8 cellular contexts compared by ENCODE assay signal in the genomic region with DNA sequence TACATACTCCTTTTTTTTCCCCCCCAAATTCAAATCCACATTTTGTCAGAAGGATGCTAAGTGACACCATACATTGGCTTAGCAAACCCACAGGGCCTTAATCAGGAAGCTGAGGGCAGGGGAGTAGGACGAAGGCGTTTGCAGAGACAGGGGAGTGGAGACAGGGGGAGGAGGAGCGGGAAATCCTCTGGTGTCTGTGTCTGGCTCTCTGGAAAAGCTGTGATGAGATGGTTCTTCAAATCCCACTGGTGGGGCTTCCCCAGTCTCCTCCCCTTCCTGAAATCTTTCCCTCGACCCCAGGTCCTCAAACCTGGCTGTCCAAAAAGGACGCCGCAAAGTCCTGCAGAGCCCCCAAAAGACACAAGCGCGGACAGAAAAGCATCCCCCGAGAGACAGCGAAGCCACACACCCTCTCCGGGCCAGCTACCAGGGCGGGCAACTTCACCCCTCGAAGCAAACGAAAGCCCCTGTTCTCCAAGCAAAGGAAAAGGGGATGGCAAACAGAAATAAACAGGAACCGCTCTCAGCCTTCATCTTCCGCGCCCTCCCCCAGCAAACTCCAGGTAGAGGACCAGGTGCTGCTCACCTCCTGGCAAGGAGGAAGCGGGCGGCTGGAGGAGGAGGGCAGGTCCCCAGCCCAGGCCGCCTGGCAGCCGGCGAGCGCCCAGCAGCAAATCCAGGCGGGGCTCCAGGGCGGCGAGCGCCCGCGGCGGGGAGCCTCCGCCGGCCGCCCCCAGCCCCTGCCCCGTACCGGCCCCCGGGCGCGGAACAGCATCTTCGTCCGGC. TPM values are rescaled to one million over a fixed set of nuclear protein-coding genes. Genes with fewer than 3 reads are reported as not detected.
DNase-seq lines count a peak whose midpoint lies in the region; ATAC-seq and TF ChIP-seq lines count a peak whose summit lies in the region.

No MANE protein-coding gene starts in this region.

- peak overlapping the region; percentile 61 for H3K4me3 ChIP-seq in osteoblast (ENCODE audit: insufficient read depth, low read length)

- H3K36me3 Mint-ChIP-seq in activated T-cell treated with anti-CD3 and anti-CD28 coated beads, Interleukin-2, amount 50 U/mL, for 72 hours (ENCODE audit: insufficient read depth in 2 of 2), result peaks cover 0 to 2% of the 10 kb centered on the region in 2 donors

- TF ChIP-seq CTCF in osteoblast (IDR thresholded peaks at IDR 0.05; ENCODE audit: extremely low read depth, low read depth, low read length), result no peak

- no peaks in the 10 kb centered on the region for H3K4me1 ChIP-seq in osteoblast (ENCODE audit: insufficient read depth, low read length)

- peak; percentile 33 to 37 for ATAC-seq in activated CD4-positive, CD25-positive, alpha-beta regulatory T cell treated with anti-CD3 and anti-CD28 coated beads, Interleukin-2, amount 50 U/mL, for 24 hours
- peak; percentile 38 for ATAC-seq in HG02571 (IDR thresholded peaks at IDR 0.05; ENCODE audit: unreplicated experiment)
- ATAC-seq in activated T-cell treated with anti-CD3 and anti-CD28 coated beads, Interleukin-2, amount 50 U/mL, for 72 hours (replicated peaks in 1 of 2), result peak; percentile 56 to 64

- no peak for DNase-seq in activated CD4-positive, CD25-positive, alpha-beta regulatory T cell (lab: John Stamatoyannopoulos, UW)
- DNase-seq in NCI-H146 treated with DMSO at 0.1 percent for 48 hours (lab: John Stamatoyannopoulos, UW; ENCODE audit: unreplicated experiment) (peak; percentile 32), glomerular visceral epithelial cell (ENCODE audit: extremely low spot score) (peak; percentile 11), osteoblast (ENCODE audit: insufficient read length, low spot score, missing footprints) (peak; percentile 14), HCEC 1CT (no peak)
- DNase-seq in activated T-cell treated with anti-CD3 and anti-CD28 coated beads, Interleukin-2, amount 50 U/mL, for 72 hours, result peak; percentile 1 to 8

- H3K27me3 Mint-ChIP-seq in activated T-cell treated with anti-CD3 and anti-CD28 coated beads, Interleukin-2, amount 50 U/mL, for 72 hours (ENCODE audit: low read depth), result peaks cover 9% of the 10 kb centered on the region

- peak overlapping the region; percentile 21 for H3K27ac Mint-ChIP-seq in activated T-cell treated with anti-CD3 and anti-CD28 coated beads, Interleukin-2, amount 50 U/mL, for 72 hours

- H3K9me3 ChIP-seq in osteoblast (ENCODE audit: low read depth, low read length), result no peaks in the 10 kb centered on the region

- no peaks in the 10 kb centered on the region for H3K9me3 Mint-ChIP-seq in activated T-cell treated with anti-CD3 and anti-CD28 coated beads, Interleukin-2, amount 50 U/mL, for 72 hours

- peaks cover 16% of the 10 kb centered on the region for H3K4me1 Mint-ChIP-seq in activated T-cell treated with anti-CD3 and anti-CD28 coated beads, Interleukin-2, amount 50 U/mL, for 72 hours (ENCODE audit: low read depth)

- no peaks in the 10 kb centered on the region for H3K79me2 ChIP-seq in osteoblast (ENCODE audit: insufficient read depth, low read length)

- peak overlapping the region; percentile 63 for H2AFZ ChIP-seq in osteoblast (ENCODE audit: low read length)

- H3K36me3 ChIP-seq in osteoblast (ENCODE audit: insufficient read depth, low read length), result no peaks in the 10 kb centered on the region

- H3K27me3 ChIP-seq in osteoblast (ENCODE audit: insufficient read depth, low read length), result peaks cover 16% of the 10 kb centered on the region

- peak overlapping the region; percentile 81 for H3K4me2 ChIP-seq in osteoblast (ENCODE audit: insufficient read depth, low read length)

- H3K27ac ChIP-seq in osteoblast (ENCODE audit: low read depth, low read length), result no peak overlapping the region

- H4K20me1 ChIP-seq in osteoblast (ENCODE audit: insufficient read depth, low read length), result no peaks in the 10 kb centered on the region

- peak overlapping the region; percentile 69 to 82 for H3K4me3 Mint-ChIP-seq in activated T-cell treated with anti-CD3 and anti-CD28 coated beads, Interleukin-2, amount 50 U/mL, for 72 hours

RNA-seq across cellular contexts. Expression of gene ELAPOR2, which starts 0.5 kb away (rescaled TPM):
- 10 to 100 TPM in 1 of 2 donors, 1 to 10 TPM in 1; 9.3 to 16.8 TPM for total RNA-seq in activated T-cell treated with anti-CD3 and anti-CD28 coated beads, Interleukin-2, amount 50 U/mL, for 72 hours
- total RNA-seq in osteoblast, result 0.88 and 4.0 TPM in 2 replicates

Comparison
In these comparisons a context has a peak if more than half of its experiments do, and no peak if none do; other contexts are left out.
1. DNase-seq: peak in NCI-H146 treated with DMSO at 0.1 percent for 48 hours (single experiment), activated T-cell treated with anti-CD3 and anti-CD28 coated beads, Interleukin-2, amount 50 U/mL, for 72 hours (2 of 2), glomerular visceral epithelial cell (single experiment) and osteoblast (single experiment); none in activated CD4-positive, CD25-positive, alpha-beta regulatory T cell (0 of 4) and HCEC 1CT (single experiment).
2. Peak in every context shown above with its lines, with median percentiles within 50 percentile points of each other: ATAC-seq.